8 cellular contexts compared by ENCODE assay signal in genomic region chr17:80252871-80253270, GRCh38. TPM values are rescaled to one million over a fixed set of nuclear protein-coding genes. Genes with fewer than 3 reads are reported as not detected.
DNase-seq lines count a peak whose midpoint lies in the region; ATAC-seq and TF ChIP-seq lines count a peak whose summit lies in the region.

No MANE protein-coding gene starts in this region.

- intact Hi-C loops in CD4-positive, alpha-beta memory T cell (cut with micrococcal nuclease) = loop anchor here (1.0 to 2.0 kb wide), 5 partner anchors 8 to 152 kb away; partner anchors contain the start of genes EIF4A3 and GAA
- intact Hi-C loops in adrenal gland (cut with DNase I) = no loop called here
- intact Hi-C loops in sigmoid colon (cut with DNase I) = no loop called here

- DNase-seq in CD4-positive, alpha-beta memory T cell = peak; percentile 83 to 94 (median 85)
- peak; percentile 82 for DNase-seq in HT-29 (ENCODE audit: low spot score)
- peak; percentile 57 to 85 (median 76) for DNase-seq in adrenal gland
- DNase-seq in left lobe of liver (ENCODE audit: low spot score) = peak; percentile 61
- peak; percentile 65 to 78 for DNase-seq in stimulated activated CD8-positive, alpha-beta memory T cell treated with anti-CD3 and anti-CD28 coated beads, Interleukin-4, amount 100 ng/mL, for 4 hours (ENCODE audit: low read depth in 2 of 2, low spot score in 1 of 2)
- DNase-seq in medulla oblongata (ENCODE audit: extremely low spot score) = no peak
- no peak for DNase-seq in sigmoid colon

- peak overlapping the region in 6 of 7 donors; percentile 70 to 94 (median 73) for H3K27ac Mint-ChIP-seq in CD4-positive, alpha-beta memory T cell
- H3K27ac Mint-ChIP-seq in T-helper 1 cell treated with Interleukin-12 subunit alpha and Interleukin-12 subunit beta and Interleukin-4 antibody, amounts not matched to agents 30 μg/mL and 1 μg/mL, for 36 hours = peak overlapping the region; percentile 61

- peaks cover 15 to 41% (median 27%) of the 10 kb centered on the region in 4 donors for H3K4me1 Mint-ChIP-seq in CD4-positive, alpha-beta memory T cell
- H3K4me1 Mint-ChIP-seq in T-helper 1 cell treated with Interleukin-12 subunit alpha and Interleukin-12 subunit beta and Interleukin-4 antibody, amounts not matched to agents 30 μg/mL and 1 μg/mL, for 36 hours (ENCODE audit: low read depth) = peaks cover 43% of the 10 kb centered on the region

- 58 to 61% (median 60%) methylated on average over 12 to 13 of the region's 13 CpGs for WGBS in adrenal gland, 4 donors
- 19 to 31% methylated on average over 13 of the region's 13 CpGs for WGBS in sigmoid colon, 2 donors

- H3K4me1 ChIP-seq in CD4-positive, alpha-beta memory T cell (ENCODE audit: insufficient read depth, low read length) = peaks cover 29% of the 10 kb centered on the region
- H3K4me1 ChIP-seq in adrenal gland (replicated peaks in 1 of 2) = peaks cover 14 to 25% of the 10 kb centered on the region in 2 donors
- peaks cover 0 to 16% (median 11%) of the 10 kb centered on the region in 4 donors for H3K4me1 ChIP-seq in sigmoid colon

- TF ChIP-seq POLR2A in adrenal gland (IDR thresholded peaks at IDR 0.05) = no peak
- no peak for TF ChIP-seq POLR2A in sigmoid colon (IDR thresholded peaks at IDR 0.05)

- H3K36me3 Mint-ChIP-seq in CD4-positive, alpha-beta memory T cell = peaks cover 0 to 6% of the 10 kb centered on the region in 2 donors
- peaks cover 4% of the 10 kb centered on the region for H3K36me3 Mint-ChIP-seq in T-helper 1 cell treated with Interleukin-12 subunit alpha and Interleukin-12 subunit beta and Interleukin-4 antibody, amounts not matched to agents 30 μg/mL and 1 μg/mL, for 36 hours (ENCODE audit: low read depth)

- peak; percentile 92 for ATAC-seq in left lobe of liver

- no peaks in the 10 kb centered on the region for H3K36me3 ChIP-seq in CD4-positive, alpha-beta memory T cell (ENCODE audit: insufficient read depth, low read length)
- H3K36me3 ChIP-seq in adrenal gland (replicated peaks in 1 of 2) = peaks cover 0 to 22% of the 10 kb centered on the region in 2 donors
- peaks cover 0 to 40% (median 2%) of the 10 kb centered on the region in 4 donors for H3K36me3 ChIP-seq in sigmoid colon

- TF ChIP-seq CTCF in adrenal gland (IDR thresholded peaks at IDR 0.05) = peak in 5 of 6 experiments; percentile 19 to 56 (median 44)
- peak in 1 of 4 experiments; percentile 15 for TF ChIP-seq CTCF in sigmoid colon (IDR thresholded peaks at IDR 0.05)

- POLR2A ChIA-PET in CD4-positive, alpha-beta memory T cell (lab: Charles Lee; ENCODE audit: partially characterized antibody) = interaction anchor here (1.0 to 6.7 kb wide), 5 partner anchors 11 to 105 kb away, joined by 3 to 47 read pairs (median 6); no protein-coding TSS in a partner anchor

- H3K9me3 Mint-ChIP-seq in CD4-positive, alpha-beta memory T cell = no peaks in the 10 kb centered on the region
- no peaks in the 10 kb centered on the region for H3K9me3 Mint-ChIP-seq in T-helper 1 cell treated with Interleukin-12 subunit alpha and Interleukin-12 subunit beta and Interleukin-4 antibody, amounts not matched to agents 30 μg/mL and 1 μg/mL, for 36 hours

- H3K9me3 ChIP-seq in CD4-positive, alpha-beta memory T cell (ENCODE audit: control insufficient read depth in 1 of 2, low read length in 2 of 2) = no peaks in the 10 kb centered on the region
- H3K9me3 ChIP-seq in adrenal gland (replicated peaks in 1 of 3) (no peaks in the 10 kb centered on the region), sigmoid colon (no peaks in the 10 kb centered on the region)

- CTCF ChIA-PET in CD4-positive, alpha-beta memory T cell (lab: Charles Lee; ENCODE audit: partially characterized antibody) = interaction anchor here (0.6 to 7.8 kb wide), 11 partner anchors 13 to 151 kb away, joined by 3 to 90 read pairs (median 5); partner anchors contain the start of gene GAA

- no peak overlapping the region for H3K27ac ChIP-seq in CD4-positive, alpha-beta memory T cell (ENCODE audit: low read depth, low read length)
- H3K27ac ChIP-seq in adrenal gland = peak overlapping the region in 2 of 5 donors; percentile 36 to 90
- H3K27ac ChIP-seq in sigmoid colon = no peak overlapping the region

- H3K4me3 ChIP-seq in CD4-positive, alpha-beta memory T cell (ENCODE audit: low read length in 2 of 2) = no peak overlapping the region
- H3K4me3 ChIP-seq in adrenal gland (no peak overlapping the region), sigmoid colon (no peak overlapping the region)

- no peaks in the 10 kb centered on the region for H3K27me3 ChIP-seq in CD4-positive, alpha-beta memory T cell (ENCODE audit: insufficient read depth, low read length)
- H3K27me3 ChIP-seq in adrenal gland (no peaks in the 10 kb centered on the region), sigmoid colon (no peaks in the 10 kb centered on the region)

- TF ChIP-seq EP300 in sigmoid colon (IDR thresholded peaks at IDR 0.05) = no peak

- no peak overlapping the region for H3K4me3 Mint-ChIP-seq in CD4-positive, alpha-beta memory T cell
- peak overlapping the region; percentile 32 for H3K4me3 Mint-ChIP-seq in T-helper 1 cell treated with Interleukin-12 subunit alpha and Interleukin-12 subunit beta and Interleukin-4 antibody, amounts not matched to agents 30 μg/mL and 1 μg/mL, for 36 hours

- no peaks in the 10 kb centered on the region for H3K27me3 Mint-ChIP-seq in CD4-positive, alpha-beta memory T cell
- no peaks in the 10 kb centered on the region for H3K27me3 Mint-ChIP-seq in T-helper 1 cell treated with Interleukin-12 subunit alpha and Interleukin-12 subunit beta and Interleukin-4 antibody, amounts not matched to agents 30 μg/mL and 1 μg/mL, for 36 hours (ENCODE audit: low read depth)

RNA-seq across cellular contexts. Expression of gene RNF213, which starts 7.8 kb away (rescaled TPM):
- total RNA-seq in CD4-positive, alpha-beta memory T cell = 100 to 1,000 TPM; 367 to 399 TPM
- polyA plus RNA-seq in CD4-positive, alpha-beta memory T cell = 10 to 100 TPM; 11.2 to 67.9 TPM
- total RNA-seq in HT-29 (2014; rRNA removed; shearing (Covaris generic)) = 49.5 and 70.5 TPM in 2 replicates
- total RNA-seq in adrenal gland (100 to 1,000 TPM in 7 of 8 donors, 10 to 100 TPM in 1; 77.5 to 182 (median 135) TPM), left lobe of liver (59.8 TPM), sigmoid colon (100 to 1,000 TPM in 1 of 4 donors, 10 to 100 TPM in 3; 48.2 to 109 (median 52.7) TPM)
- polyA plus RNA-seq in adrenal gland (100 to 1,000 TPM in 1 of 3 donors, 10 to 100 TPM in 2; 51.1 to 123 (median 78.2) TPM), sigmoid colon (100 to 1,000 TPM in 1 of 3 donors, 10 to 100 TPM in 1, 1 to 10 TPM in 1; 7.8 to 138 (median 14.6) TPM)

RNA-seq across cellular contexts. Expression of gene SLC26A11, which starts 32.6 kb away (rescaled TPM):
- 100 to 1,000 TPM; 121 to 126 TPM for total RNA-seq in CD4-positive, alpha-beta memory T cell
- 10 to 100 TPM in 1 of 2 donors, 1 to 10 TPM in 1; 6.3 to 10.6 TPM for polyA plus RNA-seq in CD4-positive, alpha-beta memory T cell
- 0.94 and 2.8 TPM in 2 replicates for total RNA-seq in HT-29 (2014; rRNA removed; shearing (Covaris generic))
- total RNA-seq in adrenal gland (100 to 1,000 TPM in 1 of 8 donors, 10 to 100 TPM in 7; 27.0 to 101 (median 50.5) TPM), left lobe of liver (6.7 TPM), sigmoid colon (10 to 100 TPM in 3 of 4 donors, 1 to 10 TPM in 1; 6.8 to 14.5 (median 11.5) TPM)
- polyA plus RNA-seq in adrenal gland (10 to 100 TPM; 14.0 to 78.3 (median 58.2) TPM), sigmoid colon (1 to 10 TPM; 2.3 to 9.3 (median 3.0) TPM)

RNA-seq across cellular contexts. Expression of gene SGSH, which starts 32.7 kb away (rescaled TPM):
- 100 to 1,000 TPM; 189 to 198 TPM for total RNA-seq in CD4-positive, alpha-beta memory T cell
- 10 to 100 TPM; 37.8 to 58.6 TPM for polyA plus RNA-seq in CD4-positive, alpha-beta memory T cell
- 4.1 and 5.9 TPM in 2 replicates for total RNA-seq in HT-29 (2014; rRNA removed; shearing (Covaris generic))
- total RNA-seq in adrenal gland (100 to 1,000 TPM in 4 of 8 donors, 10 to 100 TPM in 4; 48.0 to 194 (median 89.3) TPM), left lobe of liver (25.6 TPM), sigmoid colon (10 to 100 TPM; 11.4 to 31.6 (median 12.9) TPM)
- polyA plus RNA-seq in adrenal gland (100 to 1,000 TPM in 2 of 3 donors, 10 to 100 TPM in 1; 33.3 to 167 (median 136) TPM), sigmoid colon (10 to 100 TPM in 1 of 3 donors, 1 to 10 TPM in 2; 3.6 to 37.0 (median 6.7) TPM)

Comparison
In these comparisons a context has a peak if more than half of its experiments do, and no peak if none do; other contexts are left out.
1. DNase-seq: peak in CD4-positive, alpha-beta memory T cell (5 of 5), HT-29 (single experiment), adrenal gland (7 of 7), left lobe of liver (single experiment) and stimulated activated CD8-positive, alpha-beta memory T cell treated with anti-CD3 and anti-CD28 coated beads, Interleukin-4, amount 100 ng/mL, for 4 hours (2 of 2); none in medulla oblongata (single experiment) and sigmoid colon (single experiment).